24 cellular contexts compared by ENCODE assay signal in the genomic region with DNA sequence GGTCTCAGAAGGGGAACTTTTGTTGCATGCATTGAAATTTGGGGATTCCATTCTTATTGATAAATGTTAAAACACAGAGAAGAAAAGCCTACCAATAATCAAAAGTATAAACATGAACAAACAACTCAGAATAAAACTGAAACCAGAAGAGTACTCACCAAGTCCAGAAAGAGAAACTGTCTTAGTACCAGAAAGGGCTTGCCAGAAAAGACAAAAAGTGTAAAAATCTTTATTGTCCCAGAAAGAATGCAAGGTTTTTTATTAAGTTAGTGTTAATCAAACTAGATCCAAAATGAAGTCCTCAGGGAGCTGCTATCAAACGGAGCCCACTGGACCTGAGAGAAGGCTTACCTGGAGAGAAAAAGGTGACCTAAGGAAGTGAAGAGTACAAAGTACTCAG.
"Had no signal": no experiment of that assay in that cellular context is flagged by ENCODE, and none has a peak within 500 bp of the region (broad histone marks: within the 10 kb centered on the region; RNA-seq: fewer than 3 reads in every experiment).

No MANE protein-coding gene starts in this region.

- H3K36me3 ChIP-seq: cardiac muscle cell had no signal

- H3K27ac ChIP-seq: cardiac muscle cell, PC-9 had no signal

- H3K27me3 ChIP-seq: cardiac muscle cell had no signal

- H3K4me3 ChIP-seq: cardiac muscle cell, PC-9 had no signal

- DNase-seq: activated B cell treated with CpG ODN at 0.5 μM for 24 hours; activated CD4-positive, alpha-beta T cell treated with anti-CD3 and anti-CD28 coated beads for 1 hour; activated CD4-positive, alpha-beta T cell treated with anti-CD3 and anti-CD28 coated beads, Interleukin-2, amount 10 ng/mL, durations not matched to agents 24 days and 14 days; activated CD4-positive, alpha-beta T cell treated with anti-CD3 and anti-CD28 coated beads, Interleukin-2, amount 50 U/mL, for 48 hours; activated CD8-positive, alpha-beta memory T cell treated with anti-CD3 and anti-CD28 coated beads, Interleukin-2, amount 10 ng/mL, durations not matched to agents 7 days and 5 days; activated effector memory CD4-positive, alpha-beta T cell treated with Interleukin-2 at 50 U/mL for 16 hours; activated naive CD4-positive, alpha-beta T cell treated with Interleukin-2 at 50 U/mL for 16 hours; activated naive CD8-positive, alpha-beta T cell treated with anti-CD3 and anti-CD28 coated beads, Interleukin-2, amount 50 U/mL, for 24 hours; activated T-cell treated with anti-CD3 and anti-CD28 coated beads, Interleukin-2, amount 50 U/mL, for 24 hours; amniotic stem cell; NCI-H1048; NCI-H1417; NCI-H2029; NCI-H2107; NCI-H345; NCI-H510A treated with DMSO at 0.1 percent for 48 hours; NCI-H69; PC-9; SIG-M5; T-cell; T-helper 2 cell; T1000 had no signal

- H2AFZ ChIP-seq: PC-9 had no signal

- ATAC-seq: activated CD8-positive, alpha-beta memory T cell treated with anti-CD3 and anti-CD28 coated beads, Interleukin-2, amount 10 ng/mL, durations not matched to agents 7 days and 5 days; activated naive CD4-positive, alpha-beta T cell treated with anti-CD3 and anti-CD28 coated beads, Interleukin-2, amount 50 U/mL, for 72 hours; activated naive CD8-positive, alpha-beta T cell treated with anti-CD3 and anti-CD28 coated beads, Interleukin-2, amount 50 U/mL, for 24 hours; T-cell had no signal

- H3K4me2 ChIP-seq: PC-9 had no signal
